7 cellular contexts compared by ENCODE assay signal in the genomic region with DNA sequence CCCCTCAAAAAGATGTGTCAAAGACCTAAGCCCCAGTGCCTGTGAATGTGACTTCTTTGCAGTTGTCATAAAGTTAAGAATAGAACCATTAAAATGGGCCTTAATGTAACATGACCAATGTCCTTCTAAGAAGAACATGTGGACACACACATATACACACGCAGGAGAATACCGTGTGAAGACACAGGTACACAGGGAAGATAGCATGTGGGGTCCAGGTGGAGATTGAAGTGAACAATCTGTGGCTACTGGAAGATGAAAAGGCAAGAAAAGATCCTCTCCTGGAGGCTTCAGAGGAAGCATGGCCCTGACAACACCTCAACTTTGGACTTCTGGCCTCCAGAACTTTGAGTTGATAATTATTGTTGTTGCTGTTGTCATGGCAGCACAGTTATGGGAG.
"Had no signal": no experiment of that assay in that cellular context is flagged by ENCODE, and none has a peak within 500 bp of the region (broad histone marks: within the 10 kb centered on the region; RNA-seq: fewer than 3 reads in every experiment).

No MANE protein-coding gene starts in this region.

- H3K4me3 Mint-ChIP-seq: H9 had no signal

- H3K27ac Mint-ChIP-seq: IgD-negative memory B cell had no signal

- H3K4me3 ChIP-seq: GM23248 had no signal

- H3K27ac ChIP-seq: GM23248 had no signal

- H3K27me3 Mint-ChIP-seq: IgD-negative memory B cell had no signal

- DNase-seq: GM23248, GOT3, H9, HCEC 1CT had no signal

- H3K9ac ChIP-seq: GM23248 had no signal

- FAIRE-seq: H54, HepG2 had no signal

- H3K36me3 Mint-ChIP-seq: IgD-negative memory B cell had no signal

- ATAC-seq: HepG2 had no signal

- H2AFZ ChIP-seq: GM23248 had no signal

- H3K4me1 Mint-ChIP-seq: IgD-negative memory B cell had no signal
